Comparison of ENCODE assay signal across 1 cellular context in the genomic region with DNA sequence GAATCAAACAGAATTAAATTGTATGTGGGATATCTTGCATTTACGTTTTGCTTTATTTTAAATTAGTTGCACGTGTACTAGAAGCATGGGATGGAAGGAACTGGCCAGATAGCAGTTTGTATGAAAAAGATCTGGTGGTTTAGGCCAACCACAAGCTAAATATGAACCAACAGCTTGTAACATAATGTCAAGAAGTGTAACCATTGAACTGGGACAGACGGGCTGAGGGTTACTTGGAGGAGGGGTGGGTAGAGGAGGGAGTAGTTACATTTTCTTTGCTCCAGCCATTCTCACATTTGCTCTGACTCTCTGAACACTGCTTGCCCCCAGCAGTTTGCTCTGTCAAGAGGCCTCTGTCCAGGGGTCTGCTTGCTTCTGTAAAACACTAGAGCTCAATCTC.
TF ChIP-seq lines count a peak whose summit lies in the region.

No MANE protein-coding gene starts in this region.

TF ChIP-seq in GM12878, 131 proteins besides CTCF, POLR2A, EP300 and RAD21 (continued from another document):
- TF ChIP-seq SPI1 (IDR thresholded peaks at IDR 0.05; ENCODE audit: borderline replicate concordance, insufficient read depth, low read depth, low read length) (peak; percentile 21; the same call in 1 of the 2 replicates), NRF1 (conservative IDR thresholded peaks at IDR 0.05; ENCODE audit: low read depth, low read length) (no peak), FOXM1 (IDR thresholded peaks at IDR 0.05; ENCODE audit: low read depth, low read length) (0 out of 2 replicates have a peak, but pooled peaks have one; percentile 22), IRF4 (IDR thresholded peaks at IDR 0.05; ENCODE audit: low read depth, low read length) (0 out of 2 replicates have a peak, but pooled peaks have one; percentile 53), POU2F2 (IDR thresholded peaks at IDR 0.05; ENCODE audit: borderline replicate concordance, low read depth, low read length) (0 out of 3 replicates have a peak, but pooled peaks have one; percentile 54), IKZF1 (conservative IDR thresholded peaks at IDR 0.05) (peak; percentile 39; the same call in 1 of the 2 replicates), MEF2B (IDR thresholded peaks at IDR 0.05; ENCODE audit: partially characterized antibody, poor library complexity, severe bottlenecking) (peak; percentile 51), RUNX3 (IDR thresholded peaks at IDR 0.05; ENCODE audit: low read length) (peak; percentile 96), MEF2A (IDR thresholded peaks at IDR 0.05; ENCODE audit: insufficient read depth, low read depth, low read length) (peak; percentile 76; the same call in 1 of the 2 replicates), CREB1 (IDR thresholded peaks at IDR 0.05; ENCODE audit: low read depth) (0 out of 2 replicates have a peak, but pooled peaks have one; percentile 19), MTA3 (IDR thresholded peaks at IDR 0.05; ENCODE audit: borderline replicate concordance, low read length) (peak; percentile 48; the same call in 1 of the 2 replicates), BHLHE40 (IDR thresholded peaks at IDR 0.05; ENCODE audit: borderline replicate concordance in 1 of 2, low read depth in 2 of 2, low read length in 1 of 2) (peak; percentile 81), NR2C2 (IDR thresholded peaks at IDR 0.05; ENCODE audit: borderline replicate concordance, control insufficient read depth, insufficient read length, low read depth) (no peak), ZNF217 (IDR thresholded peaks at IDR 0.05) (peak; percentile 47; the same call in 1 of the 2 replicates), PAX5 (IDR thresholded peaks at IDR 0.05; ENCODE audit: borderline replicate concordance, low read depth, low read length) (peak; percentile 72; the same call in 1 of the 2 replicates), JUNB (IDR thresholded peaks at IDR 0.05) (no peak), BCL11A (IDR thresholded peaks at IDR 0.05; ENCODE audit: low read depth, low read length) (peak; percentile 34; the same call in 1 of the 2 replicates)
- TF ChIP-seq, protein P1, sequence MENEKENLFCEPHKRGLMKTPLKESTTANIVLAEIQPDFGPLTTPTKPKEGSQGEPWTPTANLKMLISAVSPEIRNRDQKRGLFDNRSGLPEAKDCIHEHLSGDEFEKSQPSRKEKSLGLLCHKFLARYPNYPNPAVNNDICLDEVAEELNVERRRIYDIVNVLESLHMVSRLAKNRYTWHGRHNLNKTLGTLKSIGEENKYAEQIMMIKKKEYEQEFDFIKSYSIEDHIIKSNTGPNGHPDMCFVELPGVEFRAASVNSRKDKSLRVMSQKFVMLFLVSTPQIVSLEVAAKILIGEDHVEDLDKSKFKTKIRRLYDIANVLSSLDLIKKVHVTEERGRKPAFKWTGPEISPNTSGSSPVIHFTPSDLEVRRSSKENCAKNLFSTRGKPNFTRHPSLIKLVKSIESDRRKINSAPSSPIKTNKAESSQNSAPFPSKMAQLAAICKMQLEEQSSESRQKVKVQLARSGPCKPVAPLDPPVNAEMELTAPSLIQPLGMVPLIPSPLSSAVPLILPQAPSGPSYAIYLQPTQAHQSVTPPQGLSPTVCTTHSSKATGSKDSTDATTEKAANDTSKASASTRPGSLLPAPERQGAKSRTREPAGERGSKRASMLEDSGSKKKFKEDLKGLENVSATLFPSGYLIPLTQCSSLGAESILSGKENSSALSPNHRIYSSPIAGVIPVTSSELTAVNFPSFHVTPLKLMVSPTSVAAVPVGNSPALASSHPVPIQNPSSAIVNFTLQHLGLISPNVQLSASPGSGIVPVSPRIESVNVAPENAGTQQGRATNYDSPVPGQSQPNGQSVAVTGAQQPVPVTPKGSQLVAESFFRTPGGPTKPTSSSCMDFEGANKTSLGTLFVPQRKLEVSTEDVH (IDR thresholded peaks at IDR 0.05; ENCODE audit: low read depth, partially characterized antibody) = no peak
